30 cellular contexts compared by ENCODE assay signal in genomic region chr2:6928452-6928851, GRCh38. TPM values are rescaled to one million over a fixed set of nuclear protein-coding genes. Genes with fewer than 3 reads are reported as not detected.
A peak's percentile ranks its signal among the peaks of the same experiment; 100 is the strongest.
DNase-seq lines count a peak whose midpoint lies in the region; ATAC-seq and TF ChIP-seq lines count a peak whose summit lies in the region.
"Had no signal": no experiment of that assay in that cellular context is flagged by ENCODE, and none has a peak within 500 bp of the region (broad histone marks: within the 10 kb centered on the region; RNA-seq: fewer than 3 reads in every experiment).

No MANE protein-coding gene starts in this region.

- H3K36me3 Mint-ChIP-seq in activated CD4-positive, alpha-beta T cell treated with anti-CD3 and anti-CD28 coated beads, Interleukin-2, amount 10 ng/mL, durations not matched to agents 7 days and 5 days (ENCODE audit: low read depth) = peaks cover 88% of the 10 kb centered on the region
- peaks cover 60% of the 10 kb centered on the region for H3K36me3 Mint-ChIP-seq in CD4-positive, alpha-beta T cell (ENCODE audit: low read depth)
- peaks cover 14 to 36% (median 29%) of the 10 kb centered on the region in 3 donors for H3K36me3 Mint-ChIP-seq in naive thymus-derived CD8-positive, alpha-beta T cell

- CTCF ChIA-PET in activated CD4-positive, alpha-beta T cell treated with anti-CD3 and anti-CD28 coated beads, Interleukin-2, amount 10 ng/mL, durations not matched to agents 7 days and 5 days (lab: Charles Lee) = interaction anchor here (1.5 kb wide), 1 partner anchor 12 kb away, joined by 7 read pairs; no protein-coding TSS in a partner anchor
- CTCF ChIA-PET in CD4-positive, alpha-beta T cell (lab: Charles Lee) = no interaction called here

- H3K9me3 ChIP-seq in CD4-positive, alpha-beta T cell (ENCODE audit: control insufficient read depth, low read length) = no peaks in the 10 kb centered on the region
- no peaks in the 10 kb centered on the region for H3K9me3 ChIP-seq in BE2C
- H3K9me3 ChIP-seq: A549, tibial nerve had no signal

- H3K27ac Mint-ChIP-seq in activated CD4-positive, alpha-beta T cell treated with anti-CD3 and anti-CD28 coated beads, Interleukin-2, amount 10 ng/mL, durations not matched to agents 7 days and 5 days = peak overlapping the region; percentile 74
- peak overlapping the region; percentile 7 for H3K27ac Mint-ChIP-seq in CD4-positive, alpha-beta T cell
- H3K27ac Mint-ChIP-seq in naive thymus-derived CD8-positive, alpha-beta T cell = peak overlapping the region; percentile 51 to 90 (median 70)
- H3K27ac Mint-ChIP-seq: activated CD4-positive, alpha-beta memory T cell treated with anti-CD3 and anti-CD28 coated beads for 36 hours had no signal

- peaks cover 31% of the 10 kb centered on the region for H3K4me1 ChIP-seq in BE2C
- H3K4me1 ChIP-seq: A549 had no signal

- H3K4me3 Mint-ChIP-seq in activated CD4-positive, alpha-beta T cell treated with anti-CD3 and anti-CD28 coated beads, Interleukin-2, amount 10 ng/mL, durations not matched to agents 7 days and 5 days = no peak overlapping the region
- no peak overlapping the region for H3K4me3 Mint-ChIP-seq in CD4-positive, alpha-beta T cell
- peak overlapping the region in 6 of 10 donors; percentile 23 to 64 (median 43) for H3K4me3 Mint-ChIP-seq in naive thymus-derived CD8-positive, alpha-beta T cell
- H3K4me3 Mint-ChIP-seq: activated CD4-positive, alpha-beta memory T cell treated with anti-CD3 and anti-CD28 coated beads for 36 hours had no signal

- intact Hi-C loops in CD4-positive, alpha-beta T cell (cut with DNase I, micrococcal nuclease) = no loop called here

- TF ChIP-seq CTCF in CD4-positive, alpha-beta T cell (IDR thresholded peaks at IDR 0.05) = no peak
- TF ChIP-seq CTCF in BE2C (IDR thresholded peaks at IDR 0.05; ENCODE audit: low read depth, low read length) = no peak

- POLR2A ChIA-PET in activated CD4-positive, alpha-beta T cell treated with anti-CD3 and anti-CD28 coated beads, Interleukin-2, amount 10 ng/mL, durations not matched to agents 7 days and 5 days (lab: Charles Lee) = interaction anchor here (0.6 kb wide), 1 partner anchor 34 kb away, joined by 4 read pairs; no protein-coding TSS in a partner anchor
- POLR2A ChIA-PET in CD4-positive, alpha-beta T cell (lab: Charles Lee) = interaction anchor here (1.1 to 1.7 kb wide), 2 partner anchors 8 to 12 kb away, joined by 4 to 6 read pairs; no protein-coding TSS in a partner anchor
- POLR2A ChIA-PET in naive thymus-derived CD8-positive, alpha-beta T cell (lab: Charles Lee) = no interaction called here

- no peak overlapping the region for H3K4me3 ChIP-seq in BE2C (ENCODE audit: low read depth, low read length)
- H3K4me3 ChIP-seq: A549, tibial nerve had no signal

- ATAC-seq in CD4-positive, alpha-beta T cell (ENCODE audit: poor library complexity) = no peak
- no peak for ATAC-seq in naive thymus-derived CD8-positive, alpha-beta T cell
- ATAC-seq in GM19452 (IDR thresholded peaks at IDR 0.05; ENCODE audit: unreplicated experiment) = no peak
- ATAC-seq: A549, left cardiac atrium, Panc1 had no signal

- no peaks in the 10 kb centered on the region for H3K27me3 Mint-ChIP-seq in activated CD4-positive, alpha-beta T cell treated with anti-CD3 and anti-CD28 coated beads, Interleukin-2, amount 10 ng/mL, durations not matched to agents 7 days and 5 days
- no peaks in the 10 kb centered on the region for H3K27me3 Mint-ChIP-seq in CD4-positive, alpha-beta T cell
- H3K27me3 Mint-ChIP-seq in naive thymus-derived CD8-positive, alpha-beta T cell = no peaks in the 10 kb centered on the region
- H3K27me3 Mint-ChIP-seq: activated CD4-positive, alpha-beta memory T cell treated with anti-CD3 and anti-CD28 coated beads for 36 hours had no signal

- H3K36me3 ChIP-seq in BE2C = peaks cover 20% of the 10 kb centered on the region
- H3K36me3 ChIP-seq: tibial nerve had no signal

- peaks cover 16% of the 10 kb centered on the region for H3K9me3 Mint-ChIP-seq in activated CD4-positive, alpha-beta T cell treated with anti-CD3 and anti-CD28 coated beads, Interleukin-2, amount 10 ng/mL, durations not matched to agents 7 days and 5 days
- peaks cover 3% of the 10 kb centered on the region for H3K9me3 Mint-ChIP-seq in CD4-positive, alpha-beta T cell
- H3K9me3 Mint-ChIP-seq in naive thymus-derived CD8-positive, alpha-beta T cell = peaks cover 0 to 14% (median 3%) of the 10 kb centered on the region in 9 donors

- DNase-seq in activated CD4-positive, alpha-beta T cell treated with anti-CD3 and anti-CD28 coated beads, Interleukin-2, amount 10 ng/mL, durations not matched to agents 7 days and 5 days = no peak
- no peak for DNase-seq in activated CD4-positive, alpha-beta T cell treated with anti-CD3 and anti-CD28 coated beads, Interleukin-2, amount 50 U/mL, for 1 hour
- DNase-seq in CD4-positive, alpha-beta T cell = no peak
- no peak for DNase-seq in naive thymus-derived CD8-positive, alpha-beta T cell
- DNase-seq in BE2C = no peak
- DNase-seq in NCI-H1048 (lab: John Stamatoyannopoulos, UW) = no peak
- DNase-seq: activated CD4-positive, alpha-beta memory T cell treated with anti-CD3 and anti-CD28 coated beads for 36 hours; AML-193; aorta; caudate nucleus; dermis blood vessel endothelial cell; DMS53; GDM1; H7; left cardiac atrium; mammary epithelial cell; NCI-H1105; NCI-H187 treated with DMSO at 0.1 percent for 48 hours; NCI-H526; retina; SHP77; small intestine; stimulated activated CD4-positive, alpha-beta T cell treated with anti-CD3 and anti-CD28 coated beads, Interleukin-1b, Interleukin-23, amount 100 ng/mL, for 48 hours; stimulated activated CD8-positive, alpha-beta memory T cell treated with anti-CD3 and anti-CD28 coated beads, Interleukin-4, amount 100 ng/mL, for 48 hours; T-helper 9 cell had no signal

- H3K4me1 Mint-ChIP-seq in activated CD4-positive, alpha-beta T cell treated with anti-CD3 and anti-CD28 coated beads, Interleukin-2, amount 10 ng/mL, durations not matched to agents 7 days and 5 days = peaks cover 84% of the 10 kb centered on the region
- H3K4me1 Mint-ChIP-seq in CD4-positive, alpha-beta T cell (ENCODE audit: low read depth) = peaks cover 84% of the 10 kb centered on the region
- H3K4me1 Mint-ChIP-seq in naive thymus-derived CD8-positive, alpha-beta T cell = peaks cover 52 to 93% (median 82%) of the 10 kb centered on the region in 4 donors

- H3K27me3 ChIP-seq in CD4-positive, alpha-beta T cell (ENCODE audit: control insufficient read depth, insufficient read depth, low read length) = no peaks in the 10 kb centered on the region
- no peaks in the 10 kb centered on the region for H3K27me3 ChIP-seq in BE2C
- H3K27me3 ChIP-seq: tibial nerve had no signal

- H3K27ac ChIP-seq in CD4-positive, alpha-beta T cell (ENCODE audit: low read depth, low read length) = no peak overlapping the region
- H3K27ac ChIP-seq in angular gyrus (ENCODE audit: low read depth, low read length) = peak overlapping the region; percentile 8
- H3K27ac ChIP-seq: A549, tibial nerve had no signal

RNA-seq across cellular contexts. Expression of gene RNF144A, which starts 11.2 kb away (rescaled TPM):
- 100 to 1,000 TPM in 1 of 2 experiments, 10 to 100 TPM in 1; 89.6 to 101 TPM for total RNA-seq in activated CD4-positive, alpha-beta T cell treated with anti-CD3 and anti-CD28 coated beads, Interleukin-2, amount 10 ng/mL, durations not matched to agents 7 days and 5 days
- 10 to 100 TPM; 39.0 to 40.1 TPM for total RNA-seq in CD4-positive, alpha-beta T cell
- total RNA-seq in naive thymus-derived CD8-positive, alpha-beta T cell = 10 to 100 TPM; 39.5 to 42.7 TPM
- 10 to 100 TPM; 10.3 to 15.5 (median 15.2) TPM for polyA plus RNA-seq in naive thymus-derived CD8-positive, alpha-beta T cell
- 16.6 TPM for polyA plus RNA-seq in BE2C (2012; ENCODE audit: insufficient read depth, insufficient read length, low read depth)

RNA-seq across cellular contexts. Expression of gene RSAD2, which starts 50.9 kb away (rescaled TPM):
- total RNA-seq in activated CD4-positive, alpha-beta T cell treated with anti-CD3 and anti-CD28 coated beads, Interleukin-2, amount 10 ng/mL, durations not matched to agents 7 days and 5 days = 100 to 1,000 TPM; 100 to 101 TPM
- total RNA-seq in CD4-positive, alpha-beta T cell = 1 to 10 TPM; 3.9 to 4.6 TPM
- total RNA-seq in naive thymus-derived CD8-positive, alpha-beta T cell = 1 to 10 TPM; 4.3 to 5.2 TPM
- 10 to 100 TPM in 1 of 3 donors, 1 to 10 TPM in 2; 4.0 to 11.1 (median 6.5) TPM for polyA plus RNA-seq in naive thymus-derived CD8-positive, alpha-beta T cell
- 0.46 TPM for polyA plus RNA-seq in BE2C (2012; ENCODE audit: insufficient read depth, insufficient read length, low read depth)
- total RNA-seq: H7 had no signal

Comparison
In these comparisons a context has a peak if more than half of its experiments do, and no peak if none do; other contexts are left out.
1. H3K27ac Mint-ChIP-seq: peak in every context shown above with its lines; median percentile 74 in activated CD4-positive, alpha-beta T cell treated with anti-CD3 and anti-CD28 coated beads, Interleukin-2, amount 10 ng/mL, durations not matched to agents 7 days and 5 days; 70 in naive thymus-derived CD8-positive, alpha-beta T cell; 7 in CD4-positive, alpha-beta T cell.
2. H3K4me3 Mint-ChIP-seq: peak in naive thymus-derived CD8-positive, alpha-beta T cell (6 of 10); none in activated CD4-positive, alpha-beta T cell treated with anti-CD3 and anti-CD28 coated beads, Interleukin-2, amount 10 ng/mL, durations not matched to agents 7 days and 5 days (single experiment) and CD4-positive, alpha-beta T cell (single experiment).
3. RNA of gene RSAD2, which starts 50.9 kb away (total RNA-seq): 100 to 101 TPM in activated CD4-positive, alpha-beta T cell treated with anti-CD3 and anti-CD28 coated beads, Interleukin-2, amount 10 ng/mL, durations not matched to agents 7 days and 5 days; 4.3 to 5.2 TPM in naive thymus-derived CD8-positive, alpha-beta T cell and 3.9 to 4.6 TPM in CD4-positive, alpha-beta T cell; every median in the first group is over 10 times any median in the second.